Comparison of ENCODE assay signal across 15 cellular contexts in genomic region chr17:77116371-77116860, GRCh38. TPM values are rescaled to one million over a fixed set of nuclear protein-coding genes. Genes with fewer than 3 reads are reported as not detected.
DNase-seq lines count a peak whose midpoint lies in the region; ATAC-seq, FAIRE-seq and TF ChIP-seq lines count a peak whose summit lies in the region.
"Had no signal": no experiment of that assay in that cellular context is flagged by ENCODE, and none has a peak within 500 bp of the region (broad histone marks: within the 10 kb centered on the region; RNA-seq: fewer than 3 reads in every experiment).

No MANE protein-coding gene starts in this region.

- no peak overlapping the region for H2AFZ ChIP-seq in endothelial cell of umbilical vein (ENCODE audit: low read depth, low read length)
- peak overlapping the region; percentile 4 for H2AFZ ChIP-seq in neuronal stem cell (ENCODE audit: low read length)
- H2AFZ ChIP-seq in Karpas-422 (ENCODE audit: low read length): no peak overlapping the region

- no peak overlapping the region for H3K4me3 Mint-ChIP-seq in WTC11
- H3K4me3 Mint-ChIP-seq: activated CD4-positive, alpha-beta T cell treated with anti-CD3 and anti-CD28 coated beads for 36 hours; naive thymus-derived CD4-positive, alpha-beta T cell had no signal

- no peak overlapping the region for H3K4ac ChIP-seq in neuronal stem cell (ENCODE audit: low read length)

- no peak overlapping the region for H2BK15ac ChIP-seq in neuronal stem cell (ENCODE audit: low read length)

- H2AK5ac ChIP-seq in neuronal stem cell (ENCODE audit: low read depth, low read length): no peak overlapping the region

- ATAC-seq in WTC11 (no peak), omental fat pad (ENCODE audit: low FRiP score) (no peak)
- ATAC-seq: activated CD4-positive, alpha-beta T cell treated with anti-CD3 and anti-CD28 coated beads for 36 hours; naive thymus-derived CD4-positive, alpha-beta T cell had no signal

- H2BK5ac ChIP-seq in neuronal stem cell (ENCODE audit: low read length): no peak overlapping the region

- H3K18ac ChIP-seq in neuronal stem cell (ENCODE audit: low read length): no peak overlapping the region

- no peaks in the 10 kb centered on the region for H3K9me2 ChIP-seq in Karpas-422 (replicated peaks; ENCODE audit: insufficient read depth, low read length)

- DNase-seq in WTC11 (ENCODE audit: low spot score): no peak
- peak; percentile 84 for DNase-seq in endothelial cell of umbilical vein (ENCODE audit: low read depth, low spot score)
- DNase-seq in neuronal stem cell (ENCODE audit: low spot score): no peak
- no peak for DNase-seq in tibial artery
- no peak for DNase-seq in omental fat pad (ENCODE audit: low spot score)
- no peak for DNase-seq in Karpas-422
- DNase-seq in amygdala (lab: John Stamatoyannopoulos, UW): no peak
- DNase-seq: activated CD4-positive, alpha-beta T cell treated with anti-CD3 and anti-CD28 coated beads for 36 hours; Calu3; hypothalamus; Kasumi-1; kidney glomerular epithelial cell; naive thymus-derived CD4-positive, alpha-beta T cell; NCI-H1436; SJCRH30 had no signal

- POLR2A ChIA-PET in WTC11 (lab: Charles Lee): no interaction called here
- POLR2A ChIA-PET in endothelial cell of umbilical vein (lab: Charles Lee): no interaction called here

- dilution Hi-C loops in endothelial cell of umbilical vein (cut with MboI; ENCODE audit: extremely low pct_ligation_motif_present, low sequenced_read_pairs): no loop called here

- H3K27me3 Mint-ChIP-seq in WTC11 (ENCODE audit: low read depth): no peaks in the 10 kb centered on the region
- H3K27me3 Mint-ChIP-seq: activated CD4-positive, alpha-beta T cell treated with anti-CD3 and anti-CD28 coated beads for 36 hours; naive thymus-derived CD4-positive, alpha-beta T cell had no signal

- H4K8ac ChIP-seq in neuronal stem cell (ENCODE audit: low read depth, low read length): no peak overlapping the region

- no CpG with 5 or more reads among the region's 3 CpGs for WGBS in neuronal stem cell (ENCODE audit: extremely low coverage in 2 of 2, insufficient read length in 2 of 2, insufficient replicate concordance in 1 of 2), 2 donors

- H3K23ac ChIP-seq in neuronal stem cell (ENCODE audit: low read depth, low read length, poor library complexity): no peak overlapping the region

- H3K79me1 ChIP-seq in neuronal stem cell (ENCODE audit: low read depth, low read length): no peaks in the 10 kb centered on the region

- H3K4me3 ChIP-seq in endothelial cell of umbilical vein (replicated peaks in 1 of 3; ENCODE audit: insufficient read depth in 1 of 3, low read depth in 1 of 3, low read length in 3 of 3) (no peak overlapping the region), neuronal stem cell (ENCODE audit: low read length in 2 of 2) (no peak overlapping the region), tibial artery (no peak overlapping the region), Karpas-422 (ENCODE audit: low read length) (no peak overlapping the region)
- H3K4me3 ChIP-seq: SJCRH30 had no signal

- H3K79me2 ChIP-seq in endothelial cell of umbilical vein (ENCODE audit: control insufficient read depth, insufficient read depth, low read length): no peaks in the 10 kb centered on the region
- no peaks in the 10 kb centered on the region for H3K79me2 ChIP-seq in Karpas-422 (ENCODE audit: low read length)

- no peak overlapping the region for H4K91ac ChIP-seq in neuronal stem cell (ENCODE audit: low read depth, low read length, poor library complexity)

- peaks cover 53% of the 10 kb centered on the region for H3K4me1 ChIP-seq in endothelial cell of umbilical vein (ENCODE audit: control insufficient read depth, extremely low read depth, insufficient read depth, low read length)
- peaks cover 11 to 19% of the 10 kb centered on the region in 2 donors for H3K4me1 ChIP-seq in neuronal stem cell (ENCODE audit: control insufficient read depth in 2 of 2, insufficient read depth in 1 of 2, low read depth in 1 of 2, low read length in 2 of 2)
- peaks cover 0 to 25% (median 11%) of the 10 kb centered on the region in 4 donors for H3K4me1 ChIP-seq in tibial artery
- no peaks in the 10 kb centered on the region for H3K4me1 ChIP-seq in Karpas-422 (ENCODE audit: low read length)
- H3K4me1 ChIP-seq: SJCRH30 had no signal

- no peak overlapping the region for H2BK120ac ChIP-seq in neuronal stem cell (ENCODE audit: low read depth, low read length)

- CTCF ChIA-PET in WTC11 (lab: Charles Lee) (no interaction called here), endothelial cell of umbilical vein (lab: Charles Lee) (no interaction called here)

- no peaks in the 10 kb centered on the region for H4K20me1 ChIP-seq in endothelial cell of umbilical vein (replicated peaks; ENCODE audit: control insufficient read depth, extremely low read depth, insufficient read depth, low read length)
- H4K20me1 ChIP-seq in Karpas-422 (ENCODE audit: insufficient read depth, low read depth, low read length): no peaks in the 10 kb centered on the region

- H3K14ac ChIP-seq in neuronal stem cell (ENCODE audit: low read length): no peak overlapping the region

- TF ChIP-seq POLR2A in endothelial cell of umbilical vein (IDR thresholded peaks at IDR 0.05; ENCODE audit: low read depth, low read length): no peak

- H3K4me2 ChIP-seq in endothelial cell of umbilical vein (ENCODE audit: insufficient read depth, low read length) (peak overlapping the region; percentile 51), neuronal stem cell (ENCODE audit: insufficient read depth, low read length, poor library complexity, severe bottlenecking) (no peak overlapping the region), Karpas-422 (ENCODE audit: low read depth, low read length, poor library complexity, severe bottlenecking) (no peak overlapping the region)

- no peak overlapping the region for H3K27ac Mint-ChIP-seq in WTC11
- H3K27ac Mint-ChIP-seq: activated CD4-positive, alpha-beta T cell treated with anti-CD3 and anti-CD28 coated beads for 36 hours had no signal

- H3K9me3 ChIP-seq in endothelial cell of umbilical vein (replicated peaks; ENCODE audit: control insufficient read depth, insufficient read depth, low read length) (no peaks in the 10 kb centered on the region), neuronal stem cell (replicated peaks in 1 of 2; ENCODE audit: control insufficient read depth in 2 of 2, insufficient read depth in 1 of 2, low read depth in 1 of 2, low read length in 2 of 2) (no peaks in the 10 kb centered on the region), tibial artery (no peaks in the 10 kb centered on the region), Karpas-422 (ENCODE audit: low read length) (no peaks in the 10 kb centered on the region)
- H3K9me3 ChIP-seq: SJCRH30 had no signal

- H3K9ac ChIP-seq in endothelial cell of umbilical vein (replicated peaks; ENCODE audit: extremely low read depth, insufficient read depth, low read length) (peak overlapping the region; percentile 36), neuronal stem cell (ENCODE audit: low read depth, low read length, poor library complexity) (no peak overlapping the region), Karpas-422 (ENCODE audit: low read length) (no peak overlapping the region)

- no peak overlapping the region for H2BK12ac ChIP-seq in neuronal stem cell (ENCODE audit: low read length)

- H3K36me3 Mint-ChIP-seq in WTC11: no peaks in the 10 kb centered on the region

- H3K27ac ChIP-seq in endothelial cell of umbilical vein (ENCODE audit: insufficient read depth, low read depth, low read length) (peak overlapping the region; percentile 95), neuronal stem cell (replicated peaks; ENCODE audit: low read length) (no peak overlapping the region), tibial artery (peak overlapping the region; percentile 4 to 23), Karpas-422 (ENCODE audit: low read length) (no peak overlapping the region)
- H3K27ac ChIP-seq: SJCRH30 had no signal

- TF ChIP-seq CTCF in WTC11 (IDR thresholded peaks at IDR 0.05) (no peak), endothelial cell of umbilical vein (IDR thresholded peaks at IDR 0.05; ENCODE audit: extremely low read depth in 1 of 2, insufficient read depth in 1 of 2, low read depth in 1 of 2, low read length in 2 of 2) (no peak), tibial artery (IDR thresholded peaks at IDR 0.05) (no peak), omental fat pad (IDR thresholded peaks at IDR 0.05) (no peak)

- H3K9me3 Mint-ChIP-seq in WTC11: no peaks in the 10 kb centered on the region
- H3K9me3 Mint-ChIP-seq: naive thymus-derived CD4-positive, alpha-beta T cell had no signal

- no peaks in the 10 kb centered on the region for H3K9me1 ChIP-seq in endothelial cell of umbilical vein (replicated peaks; ENCODE audit: control insufficient read depth, extremely low read depth, insufficient read depth, low read length)

- intact Hi-C loops in endothelial cell of umbilical vein (cut with micrococcal nuclease) (no loop called here), tibial artery (cut with DNase I; ENCODE audit: low total_unique reads) (no loop called here)

- peaks cover 7% of the 10 kb centered on the region for H3K4me1 Mint-ChIP-seq in WTC11
- H3K4me1 Mint-ChIP-seq: activated CD4-positive, alpha-beta T cell treated with anti-CD3 and anti-CD28 coated beads for 36 hours had no signal

- peaks cover 0 to 4% of the 10 kb centered on the region in 2 experiments for H3K36me3 ChIP-seq in endothelial cell of umbilical vein (ENCODE audit: control insufficient read depth in 2 of 2, extremely low read depth in 1 of 2, insufficient read depth in 2 of 2, low read length in 2 of 2)
- H3K36me3 ChIP-seq in neuronal stem cell (replicated peaks in 1 of 2; ENCODE audit: control insufficient read depth in 2 of 2, insufficient read depth in 2 of 2, low read length in 2 of 2): no peaks in the 10 kb centered on the region
- no peaks in the 10 kb centered on the region for H3K36me3 ChIP-seq in tibial artery
- no peaks in the 10 kb centered on the region for H3K36me3 ChIP-seq in Karpas-422 (ENCODE audit: insufficient read depth, low read length)
- H3K36me3 ChIP-seq: SJCRH30 had no signal

- H3K27me3 ChIP-seq in endothelial cell of umbilical vein (ENCODE audit: control insufficient read depth in 2 of 2, insufficient read depth in 2 of 2, low read length in 2 of 2) (no peaks in the 10 kb centered on the region), neuronal stem cell (ENCODE audit: control insufficient read depth in 3 of 3, insufficient read depth in 3 of 3, low read depth in 1 of 3, low read length in 3 of 3) (no peaks in the 10 kb centered on the region), tibial artery (no peaks in the 10 kb centered on the region), Karpas-422 (ENCODE audit: low read length) (no peaks in the 10 kb centered on the region)
- H3K27me3 ChIP-seq: SJCRH30 had no signal

- FAIRE-seq in endothelial cell of umbilical vein (lab: Jason Lieb, UNC): peak; percentile 67

- BruUV-seq in endothelial cell of umbilical vein (replicated peaks; lab: Mats Ljungman, UMichigan): TSS peak; percentile 8

RNA-seq across cellular contexts. Expression of gene SEC14L1, which starts 24.4 kb away (rescaled TPM):
- total RNA-seq in WTC11 (2021) (77.2 to 82.8 TPM (median 81.0 TPM) in 3 replicates), endothelial cell of umbilical vein (606 and 631 TPM in 2 replicates), omental fat pad (100 to 1,000 TPM in 3 of 4 donors, 10 to 100 TPM in 1; 72.8 to 330 (median 113) TPM)
- 215 and 276 TPM in 2 replicates for polyA plus RNA-seq in endothelial cell of umbilical vein
- polyA plus RNA-seq in endothelial cell of umbilical vein (2011; cell fraction: cytosol; rRNA removed): 185 and 188 TPM in 2 replicates
- polyA plus RNA-seq in endothelial cell of umbilical vein (2011; cell fraction: nucleus; rRNA removed): 360 and 367 TPM in 2 replicates
- 277 and 279 TPM in 2 replicates for polyA plus RNA-seq in endothelial cell of umbilical vein (2012)
- 250 TPM in 2 replicates for polyA minus RNA-seq in endothelial cell of umbilical vein
- polyA minus RNA-seq in endothelial cell of umbilical vein (2011; cell fraction: cytosol; rRNA and poly(A)+ RNA removed): 19.9 TPM
- polyA minus RNA-seq in endothelial cell of umbilical vein (2011; cell fraction: nucleus; rRNA and poly(A)+ RNA removed): 378 and 398 TPM in 2 replicates
- polyA plus RNA-seq in neuronal stem cell (2013, experiment 1 of 2): 103 TPM
- polyA plus RNA-seq in neuronal stem cell (2013, experiment 2 of 2): 106 TPM
- 22.6 and 32.0 TPM in 2 replicates for total RNA-seq in Karpas-422 (2014; rRNA removed; shearing (Covaris generic); ENCODE audit: low replicate concordance)

Comparison
In these comparisons a context has a peak if more than half of its experiments do, and no peak if none do; other contexts are left out.
1. H3K27ac ChIP-seq: peak in endothelial cell of umbilical vein (single experiment) and tibial artery (2 of 2); none in neuronal stem cell (single experiment) and Karpas-422 (single experiment).